In genomic region chr1:7941437-7941793, GRCh38 we compare ENCODE assay signal across 11 cellular contexts. TPM values are rescaled to one million over a fixed set of nuclear protein-coding genes. Genes with fewer than 3 reads are reported as not detected.
DNase-seq lines count a peak whose midpoint lies in the region; ATAC-seq and TF ChIP-seq lines count a peak whose summit lies in the region.
"Had no signal": no experiment of that assay in that cellular context is flagged by ENCODE, and none has a peak within 500 bp of the region (broad histone marks: within the 10 kb centered on the region; RNA-seq: fewer than 3 reads in every experiment).

No MANE protein-coding gene starts in this region.

- peaks cover 47% of the 10 kb centered on the region for H3K27me3 Mint-ChIP-seq in activated naive CD4-positive, alpha-beta T cell treated with anti-CD3 and anti-CD28 coated beads, Interleukin-2, amount 10 ng/mL, durations not matched to agents 7 days and 5 days
- H3K27me3 Mint-ChIP-seq in T-cell, result peaks cover 25 to 49% of the 10 kb centered on the region in 2 donors
- H3K27me3 Mint-ChIP-seq in stimulated activated naive B cell treated with anti-CD40 and anti-IgM and Interleukin-4, amounts not matched to agents 10 μg/mL and 1 μg/mL and 100 μg/mL, for 72 hours, result peaks cover 22 to 35% of the 10 kb centered on the region in 2 donors

- ATAC-seq in T-cell (replicated peaks in 1 of 4), result no peak
- peak in 1 of 2 donors; percentile 4 for ATAC-seq in stimulated activated naive B cell treated with anti-CD40 and anti-IgM and Interleukin-4, amounts not matched to agents 10 μg/mL and 1 μg/mL and 100 μg/mL, for 72 hours (replicated peaks)

- CTCF ChIA-PET in activated naive CD4-positive, alpha-beta T cell treated with anti-CD3 and anti-CD28 coated beads, Interleukin-2, amount 10 ng/mL, durations not matched to agents 7 days and 5 days (lab: Charles Lee), result interaction anchor here (1.7 kb wide), 1 partner anchor 39 kb away, joined by 4 read pairs; no protein-coding TSS in a partner anchor
- CTCF ChIA-PET in T-cell (lab: Charles Lee), result interaction anchor here in 1 of 2 donors (0.7 kb wide), 1 partner anchor 39 kb away, joined by 5 read pairs; no protein-coding TSS in a partner anchor
- CTCF ChIA-PET in GM10248 (lab: Yijun Ruan, JAX), result interaction anchor here (1.2 to 1.6 kb wide), 4 partner anchors 37 to 272 kb away, joined by 3 to 4 read pairs (median 3); no protein-coding TSS in a partner anchor

- POLR2A ChIA-PET in T-cell (lab: Charles Lee), result interaction anchor here in 1 of 2 donors (0.6 kb wide), 1 partner anchor 130 kb away, joined by 3 read pairs; no protein-coding TSS in a partner anchor
- POLR2A ChIA-PET in GM10248 (lab: Yijun Ruan, JAX), result no interaction called here

- TF ChIP-seq CTCF in fibroblast of villous mesenchyme (IDR thresholded peaks at IDR 0.05; ENCODE audit: insufficient read depth, low read depth, low read length) (no peak), GM10248 (IDR thresholded peaks at IDR 0.05; ENCODE audit: control extremely low read depth, extremely low read depth, low read depth, missing control alignments) (no peak)

- H3K4me3 ChIP-seq in fibroblast of villous mesenchyme (ENCODE audit: low read depth, low read length), result no peak overlapping the region

- peak overlapping the region; percentile 45 for H3K4me3 Mint-ChIP-seq in activated naive CD4-positive, alpha-beta T cell treated with anti-CD3 and anti-CD28 coated beads, Interleukin-2, amount 10 ng/mL, durations not matched to agents 7 days and 5 days
- H3K4me3 Mint-ChIP-seq in T-cell, result peak overlapping the region; percentile 61 to 89 (median 76)
- peak overlapping the region; percentile 83 to 88 for H3K4me3 Mint-ChIP-seq in stimulated activated naive B cell treated with anti-CD40 and anti-IgM and Interleukin-4, amounts not matched to agents 10 μg/mL and 1 μg/mL and 100 μg/mL, for 72 hours
- H3K4me3 Mint-ChIP-seq: endodermal cell had no signal

- peaks cover 27% of the 10 kb centered on the region for H3K4me1 Mint-ChIP-seq in activated naive CD4-positive, alpha-beta T cell treated with anti-CD3 and anti-CD28 coated beads, Interleukin-2, amount 10 ng/mL, durations not matched to agents 7 days and 5 days
- peaks cover 25 to 35% (median 26%) of the 10 kb centered on the region in 3 donors for H3K4me1 Mint-ChIP-seq in T-cell
- peaks cover 39 to 43% of the 10 kb centered on the region in 2 donors for H3K4me1 Mint-ChIP-seq in stimulated activated naive B cell treated with anti-CD40 and anti-IgM and Interleukin-4, amounts not matched to agents 10 μg/mL and 1 μg/mL and 100 μg/mL, for 72 hours

- no peak overlapping the region for H3K27ac Mint-ChIP-seq in activated naive CD4-positive, alpha-beta T cell treated with anti-CD3 and anti-CD28 coated beads, Interleukin-2, amount 10 ng/mL, durations not matched to agents 7 days and 5 days
- H3K27ac Mint-ChIP-seq in T-cell, result no peak overlapping the region
- peak overlapping the region; percentile 91 for H3K27ac Mint-ChIP-seq in stimulated activated naive B cell treated with anti-CD40 and anti-IgM and Interleukin-4, amounts not matched to agents 10 μg/mL and 1 μg/mL and 100 μg/mL, for 72 hours
- H3K27ac Mint-ChIP-seq: endodermal cell had no signal

- H3K9me3 Mint-ChIP-seq in activated naive CD4-positive, alpha-beta T cell treated with anti-CD3 and anti-CD28 coated beads, Interleukin-2, amount 10 ng/mL, durations not matched to agents 7 days and 5 days, result no peaks in the 10 kb centered on the region
- no peaks in the 10 kb centered on the region for H3K9me3 Mint-ChIP-seq in T-cell
- H3K9me3 Mint-ChIP-seq in stimulated activated naive B cell treated with anti-CD40 and anti-IgM and Interleukin-4, amounts not matched to agents 10 μg/mL and 1 μg/mL and 100 μg/mL, for 72 hours, result no peaks in the 10 kb centered on the region
- H3K9me3 Mint-ChIP-seq: endodermal cell had no signal

- H3K36me3 Mint-ChIP-seq in activated naive CD4-positive, alpha-beta T cell treated with anti-CD3 and anti-CD28 coated beads, Interleukin-2, amount 10 ng/mL, durations not matched to agents 7 days and 5 days, result no peaks in the 10 kb centered on the region
- no peaks in the 10 kb centered on the region for H3K36me3 Mint-ChIP-seq in T-cell
- H3K36me3 Mint-ChIP-seq in stimulated activated naive B cell treated with anti-CD40 and anti-IgM and Interleukin-4, amounts not matched to agents 10 μg/mL and 1 μg/mL and 100 μg/mL, for 72 hours, result peaks cover 14 to 15% of the 10 kb centered on the region in 2 donors

- no peak for DNase-seq in activated naive CD4-positive, alpha-beta T cell treated with anti-CD3 and anti-CD28 coated beads, Interleukin-2, amount 10 ng/mL, durations not matched to agents 7 days and 5 days
- no peak for DNase-seq in activated naive CD4-positive, alpha-beta T cell (lab: John Stamatoyannopoulos, UW)
- DNase-seq in T-cell, result no peak
- peak; percentile 68 for DNase-seq in fibroblast of villous mesenchyme (ENCODE audit: low read depth)
- DNase-seq in stimulated activated naive B cell treated with anti-CD40 and anti-IgM and Interleukin-4, amounts not matched to agents 10 μg/mL and 1 μg/mL and 100 μg/mL, for 72 hours, result no peak
- no peak for DNase-seq in HuH-7 (ENCODE audit: low spot score)
- DNase-seq in GM10248 (ENCODE audit: extremely low spot score), result no peak
- DNase-seq in COLO668 (lab: John Stamatoyannopoulos, UW; ENCODE audit: unreplicated experiment), result no peak
- DNase-seq: hippocampal formation, NCI-H1417 treated with DMSO at 0.1 percent for 48 hours had no signal

RNA-seq across cellular contexts. Expression of gene TNFRSF9, which starts 0.8 kb away (rescaled TPM):
- 1 to 10 TPM in 1 of 5 donors, under 1 TPM in 4; 0.59 to 4.3 (median 0.88) TPM for total RNA-seq in T-cell
- total RNA-seq in fibroblast of villous mesenchyme, result 0.32 and 0.43 TPM in 2 replicates
- total RNA-seq: endodermal cell had no signal

RNA-seq across cellular contexts. Expression of gene PARK7, which starts 20.1 kb away (rescaled TPM):
- total RNA-seq in T-cell, result 100 to 1,000 TPM; 103 to 125 (median 116) TPM
- total RNA-seq in fibroblast of villous mesenchyme, result 172 and 198 TPM in 2 replicates
